ENCODE assay signal across 28 cellular contexts in genomic region chr10:26637521-26638275, GRCh38.
"Had no signal": no experiment of that assay in that cellular context is flagged by ENCODE, and none has a peak within 500 bp of the region (broad histone marks: within the 10 kb centered on the region; RNA-seq: fewer than 3 reads in every experiment).

No MANE protein-coding gene starts in this region.

- H3K9me3 Mint-ChIP-seq: activated naive CD8-positive, alpha-beta T cell treated with anti-CD3 and anti-CD28 coated beads, Interleukin-2, amount 50 U/mL, for 24 hours; activated T-cell treated with anti-CD3 and anti-CD28 coated beads, Interleukin-2, amount 50 U/mL, for 4 hours; activated T-helper 17 cell treated with anti-CD3 and anti-CD28 coated beads, Interleukin-2, amount 50 U/mL, for 72 hours; natural killer cell treated with Interleukin-12 subunit alpha and Interleukin-12 subunit beta and Interleukin-15 and Interleukin-18, amount 100 ng/mL, for 72 hours had no signal

- H3K4me1 Mint-ChIP-seq: activated CD4-positive, alpha-beta T cell treated with anti-CD3 and anti-CD28 coated beads, Interleukin-2, amount 10 ng/mL, durations not matched to agents 7 days and 5 days; activated T-helper 17 cell treated with anti-CD3 and anti-CD28 coated beads, Interleukin-2, amount 50 U/mL, for 72 hours; stimulated activated naive B cell treated with anti-CD40 and anti-IgM and Interleukin-4, amounts not matched to agents 10 μg/mL and 1 μg/mL and 100 μg/mL, for 72 hours had no signal

- H3K27ac ChIP-seq: esophagus squamous epithelium, stomach, tibial artery, upper lobe of right lung, WERI-Rb-1 had no signal

- ATAC-seq: activated CD8-positive, alpha-beta T cell treated with anti-CD3 and anti-CD28 coated beads for 36 hours; activated naive CD8-positive, alpha-beta T cell treated with anti-CD3 and anti-CD28 coated beads, Interleukin-2, amount 50 U/mL, for 24 hours; activated T-cell treated with anti-CD3 and anti-CD28 coated beads, Interleukin-2, amount 50 U/mL, for 4 hours; activated T-helper 17 cell treated with anti-CD3 and anti-CD28 coated beads, Interleukin-2, amount 50 U/mL, for 72 hours; left cardiac atrium; left ventricle myocardium superior; mucosa of descending colon; right cardiac atrium; stimulated activated naive B cell treated with anti-CD40 and anti-IgM and Interleukin-4, amounts not matched to agents 10 μg/mL and 1 μg/mL and 100 μg/mL, for 72 hours; upper lobe of right lung had no signal

- H3K27me3 ChIP-seq: esophagus squamous epithelium, stomach, tibial artery, upper lobe of right lung had no signal

- H3K4me3 ChIP-seq: esophagus squamous epithelium, mucosa of descending colon, stomach, tibial artery, upper lobe of right lung had no signal

- H3K4me1 ChIP-seq: esophagus squamous epithelium, stomach, tibial artery, upper lobe of right lung had no signal

- H3K9me3 ChIP-seq: esophagus squamous epithelium, mucosa of descending colon, upper lobe of right lung had no signal

- H3K27me3 Mint-ChIP-seq: activated CD8-positive, alpha-beta T cell treated with anti-CD3 and anti-CD28 coated beads for 36 hours; activated naive CD8-positive, alpha-beta T cell treated with anti-CD3 and anti-CD28 coated beads, Interleukin-2, amount 50 U/mL, for 24 hours; stimulated activated naive B cell treated with anti-CD40 and anti-IgM and Interleukin-4, amounts not matched to agents 10 μg/mL and 1 μg/mL and 100 μg/mL, for 72 hours had no signal

- H3K36me3 Mint-ChIP-seq: natural killer cell treated with Interleukin-12 subunit alpha and Interleukin-12 subunit beta and Interleukin-15 and Interleukin-18, amount 100 ng/mL, for 72 hours; stimulated activated naive B cell treated with anti-CD40 and anti-IgM and Interleukin-4, amounts not matched to agents 10 μg/mL and 1 μg/mL and 100 μg/mL, for 72 hours had no signal

- H3K27ac Mint-ChIP-seq: activated CD4-positive, alpha-beta T cell treated with anti-CD3 and anti-CD28 coated beads, Interleukin-2, amount 10 ng/mL, durations not matched to agents 7 days and 5 days; activated CD8-positive, alpha-beta T cell treated with anti-CD3 and anti-CD28 coated beads for 36 hours; activated naive CD8-positive, alpha-beta T cell treated with anti-CD3 and anti-CD28 coated beads, Interleukin-2, amount 50 U/mL, for 24 hours; activated T-helper 17 cell treated with anti-CD3 and anti-CD28 coated beads, Interleukin-2, amount 50 U/mL, for 72 hours; natural killer cell treated with Interleukin-12 subunit alpha and Interleukin-12 subunit beta and Interleukin-15 and Interleukin-18, amount 100 ng/mL, for 72 hours; stimulated activated naive B cell treated with anti-CD40 and anti-IgM and Interleukin-4, amounts not matched to agents 10 μg/mL and 1 μg/mL and 100 μg/mL, for 72 hours had no signal

- DNase-seq: activated CD4-positive, alpha-beta T cell treated with anti-CD3 and anti-CD28 coated beads for 1 hour; activated CD4-positive, alpha-beta T cell treated with anti-CD3 and anti-CD28 coated beads, Interleukin-2, amount 10 ng/mL, durations not matched to agents 7 days and 5 days; activated CD8-positive, alpha-beta T cell treated with anti-CD3 and anti-CD28 coated beads for 36 hours; activated gamma-delta T cell treated with Interleukin-2 at 50 U/mL for 16 hours; activated naive CD4-positive, alpha-beta T cell treated with anti-CD3 and anti-CD28 coated beads, Interleukin-2, amount 50 U/mL, for 16 hours; activated naive CD8-positive, alpha-beta T cell treated with anti-CD3 and anti-CD28 coated beads, Interleukin-2, amount 50 U/mL, for 24 hours; activated T-cell treated with anti-CD3 and anti-CD28 coated beads, Interleukin-2, amount 50 U/mL, for 4 hours; amygdala; central memory CD4-positive, alpha-beta T cell; esophagus squamous epithelium; foreskin melanocyte; glutamatergic neuron; islet precursor cell; left cardiac atrium; left ventricle myocardium superior; mucosa of descending colon; posterior cingulate gyrus; right cardiac atrium; stimulated activated CD4-positive, alpha-beta T cell treated with anti-CD3 and anti-CD28 coated beads, Interleukin-15, amount 100 ng/mL, for 24 hours; stimulated activated CD4-positive, alpha-beta T cell treated with anti-CD3 and anti-CD28 coated beads, Interleukin-2, amount 100 ng/mL, for 24 hours; stimulated activated naive B cell treated with anti-CD40 and anti-IgM and Interleukin-4, amounts not matched to agents 10 μg/mL and 1 μg/mL and 100 μg/mL, for 72 hours; stomach; T1000; tibial artery; upper lobe of right lung; WERI-Rb-1 had no signal

- H3K4me3 Mint-ChIP-seq: activated CD4-positive, alpha-beta T cell treated with anti-CD3 and anti-CD28 coated beads, Interleukin-2, amount 10 ng/mL, durations not matched to agents 7 days and 5 days; activated CD8-positive, alpha-beta T cell treated with anti-CD3 and anti-CD28 coated beads for 36 hours; activated naive CD8-positive, alpha-beta T cell treated with anti-CD3 and anti-CD28 coated beads, Interleukin-2, amount 50 U/mL, for 24 hours; activated T-cell treated with anti-CD3 and anti-CD28 coated beads, Interleukin-2, amount 50 U/mL, for 4 hours; activated T-helper 17 cell treated with anti-CD3 and anti-CD28 coated beads, Interleukin-2, amount 50 U/mL, for 72 hours; natural killer cell treated with Interleukin-12 subunit alpha and Interleukin-12 subunit beta and Interleukin-15 and Interleukin-18, amount 100 ng/mL, for 72 hours; stimulated activated naive B cell treated with anti-CD40 and anti-IgM and Interleukin-4, amounts not matched to agents 10 μg/mL and 1 μg/mL and 100 μg/mL, for 72 hours had no signal

- H3K36me3 ChIP-seq: esophagus squamous epithelium, stomach, tibial artery, upper lobe of right lung, WERI-Rb-1 had no signal
